In the genomic region with DNA sequence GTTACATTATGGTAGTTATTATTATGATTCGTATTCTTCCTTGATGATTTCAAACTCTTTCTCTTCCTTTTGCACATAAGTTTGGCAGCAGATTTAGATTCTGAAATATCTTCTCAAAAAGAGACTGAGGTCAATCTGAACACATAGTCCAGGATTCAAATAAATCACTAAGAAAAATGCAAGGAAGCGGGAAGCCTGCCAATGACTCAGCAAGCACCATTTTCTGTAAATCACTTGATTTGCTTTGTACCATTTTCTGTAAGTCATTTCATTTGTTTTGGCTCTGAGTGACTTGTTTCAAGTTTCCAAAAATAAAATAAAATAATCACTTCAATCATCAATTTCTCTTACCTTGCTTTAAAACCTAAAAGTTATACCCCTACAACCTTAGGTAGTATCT, we compare ENCODE assay signal across 1 cellular context.
TF ChIP-seq lines count a peak whose summit lies in the region.

No MANE protein-coding gene starts in this region.

TF ChIP-seq in HepG2, 621 proteins besides CTCF, POLR2A, EP300 and RAD21 (continued from another document):
- TF ChIP-seq THAP9 (CRISPR knock-in tag; IDR thresholded peaks at IDR 0.05; ENCODE audit: borderline replicate concordance): no peak
- no peak for TF ChIP-seq HOXA5 (CRISPR knock-in tag; IDR thresholded peaks at IDR 0.05)
- no peak for TF ChIP-seq ZNF225 (CRISPR knock-in tag; IDR thresholded peaks at IDR 0.05)
- TF ChIP-seq FOXK2 (IDR thresholded peaks at IDR 0.05): no peak
- no peak for TF ChIP-seq ZNF7 (CRISPR knock-in tag; IDR thresholded peaks at IDR 0.05)
